ENCODE assay signal across 10 cellular contexts in the genomic region with DNA sequence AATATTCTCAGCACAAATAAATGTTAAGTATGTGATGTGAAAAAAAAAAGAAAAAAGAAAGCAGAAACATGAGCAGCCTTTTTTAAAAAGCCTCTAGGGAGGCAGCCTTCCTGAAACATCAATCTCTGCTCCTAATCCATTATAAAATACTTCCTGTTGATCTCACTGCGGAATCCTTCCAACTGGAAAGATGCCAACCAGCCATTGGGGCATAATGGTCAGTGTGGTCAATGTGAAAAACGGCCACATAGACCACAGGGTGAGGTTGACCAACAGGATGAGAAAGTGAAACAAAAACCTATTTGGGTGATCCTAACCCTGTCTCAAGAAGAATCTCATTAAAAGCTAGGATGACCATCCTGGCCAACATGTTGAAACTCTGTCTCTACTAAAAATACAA. TPM values are rescaled to one million over a fixed set of nuclear protein-coding genes. Genes with fewer than 3 reads are reported as not detected.
DNase-seq lines count a peak whose midpoint lies in the region; ATAC-seq and TF ChIP-seq lines count a peak whose summit lies in the region.
"Had no signal": no experiment of that assay in that cellular context is flagged by ENCODE, and none has a peak within 500 bp of the region (broad histone marks: within the 10 kb centered on the region; RNA-seq: fewer than 3 reads in every experiment).

No MANE protein-coding gene starts in this region.

- ATAC-seq in HG02763 (IDR thresholded peaks at IDR 0.05; ENCODE audit: unreplicated experiment), result no peak
- ATAC-seq: A549 had no signal

- no peaks in the 10 kb centered on the region for H3K9me3 ChIP-seq in left ventricle myocardium inferior (replicated peaks)
- H3K9me3 ChIP-seq: A549 had no signal

- H3K27ac ChIP-seq in RWPE1, result no peak overlapping the region
- peak overlapping the region; percentile 61 for H3K27ac ChIP-seq in left ventricle myocardium inferior (replicated peaks)
- H3K27ac ChIP-seq: A549 had no signal

- no peak overlapping the region for H3K4me3 ChIP-seq in left ventricle myocardium inferior
- H3K4me3 ChIP-seq: A549 had no signal

- peaks cover 24% of the 10 kb centered on the region for H3K36me3 ChIP-seq in left ventricle myocardium inferior

- H3K27me3 ChIP-seq in left ventricle myocardium inferior (ENCODE audit: low read depth), result no peaks in the 10 kb centered on the region

- POLR2A ChIA-PET in RWPE1 (lab: Yijun Ruan, JAX; ENCODE audit: low non-redundant PET), result no interaction called here

- TF ChIP-seq CTCF in RWPE1 (conservative IDR thresholded peaks at IDR 0.05; ENCODE audit: low read depth) (no peak), left ventricle myocardium inferior (IDR thresholded peaks at IDR 0.05; ENCODE audit: borderline replicate concordance) (no peak)

- DNase-seq in NCI-H2196 (lab: John Stamatoyannopoulos, UW; ENCODE audit: unreplicated experiment), result peak; percentile 4
- no peak for DNase-seq in NCI-H2196 treated with DMSO at 0.1 percent for 48 hours (lab: John Stamatoyannopoulos, UW; ENCODE audit: unreplicated experiment)
- DNase-seq in RWPE1 (ENCODE audit: low spot score), result peak; percentile 5
- DNase-seq in left ventricle myocardium inferior, result no peak
- DNase-seq in ureter (ENCODE audit: low spot score), result peak; percentile 48
- DNase-seq in activated CD4-positive, CD25-positive, alpha-beta regulatory T cell treated with anti-CD3 and anti-CD28 coated beads, Interleukin-2, amount 50 U/mL, for 72 hours, result no peak
- DNase-seq in NCI-H1930 (lab: John Stamatoyannopoulos, UW), result no peak
- DNase-seq: SHP77 treated with DMSO at 0.1 percent for 48 hours had no signal

- intact Hi-C loops in left ventricle myocardium inferior (cut with micrococcal nuclease), result no loop called here

- CTCF ChIA-PET in RWPE1 (lab: Yijun Ruan, JAX), result no interaction called here

- peaks cover 5% of the 10 kb centered on the region for H3K4me1 ChIP-seq in left ventricle myocardium inferior
- H3K4me1 ChIP-seq: A549 had no signal

RNA-seq across cellular contexts. Expression of a gene that starts 26.1 kb away (rescaled TPM):
- total RNA-seq in left ventricle myocardium inferior (35.5 TPM), ureter (32.4 TPM)

Comparison
In these comparisons a context has a peak if more than half of its experiments do, and no peak if none do; other contexts are left out.
1. DNase-seq: peak in NCI-H2196 (single experiment), RWPE1 (single experiment) and ureter (single experiment); none in NCI-H2196 treated with DMSO at 0.1 percent for 48 hours (single experiment), left ventricle myocardium inferior (single experiment), activated CD4-positive, CD25-positive, alpha-beta regulatory T cell treated with anti-CD3 and anti-CD28 coated beads, Interleukin-2, amount 50 U/mL, for 72 hours (single experiment) and NCI-H1930 (0 of 2).